In the genomic region with DNA sequence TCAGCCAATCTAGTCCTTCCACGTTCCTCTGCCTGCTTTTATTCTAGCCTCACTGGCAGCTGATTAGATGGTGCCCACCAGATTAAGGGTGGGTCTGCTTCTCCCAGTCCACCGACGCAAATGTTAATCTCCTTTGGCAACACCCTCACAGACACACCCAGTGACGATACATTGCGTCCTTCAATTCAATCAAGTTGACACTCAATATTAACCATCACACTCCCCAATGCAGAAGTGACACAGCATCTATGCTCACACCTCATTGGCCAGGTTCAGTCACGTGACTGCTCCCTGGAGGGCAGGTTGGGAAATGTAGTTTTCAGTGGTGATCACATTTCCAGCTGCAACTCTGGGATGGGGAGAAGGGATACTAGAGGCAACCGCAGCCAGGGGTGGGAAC, we compare ENCODE assay signal across 9 cellular contexts. TPM values are rescaled to one million over a fixed set of nuclear protein-coding genes. Genes with fewer than 3 reads are reported as not detected.
A peak's percentile ranks its signal among the peaks of the same experiment; 100 is the strongest.
DNase-seq lines count a peak whose midpoint lies in the region; TF ChIP-seq lines count a peak whose summit lies in the region.
"Had no signal": no experiment of that assay in that cellular context is flagged by ENCODE, and none has a peak within 500 bp of the region (broad histone marks: within the 10 kb centered on the region; RNA-seq: fewer than 3 reads in every experiment).

No MANE protein-coding gene starts in this region.

- peaks cover 6% of the 10 kb centered on the region for H3K27me3 Mint-ChIP-seq in neural progenitor cell (ENCODE audit: insufficient read depth, low read depth)

- H3K9me3 Mint-ChIP-seq in neural progenitor cell = no peaks in the 10 kb centered on the region

- no peaks in the 10 kb centered on the region for H3K9me3 ChIP-seq in neural progenitor cell (ENCODE audit: low read depth)
- H3K9me3 ChIP-seq: body of pancreas had no signal

- no peaks in the 10 kb centered on the region for H3K36me3 Mint-ChIP-seq in neural progenitor cell

- H3K27ac Mint-ChIP-seq in neural progenitor cell = no peak overlapping the region

- peak; percentile 58 for DNase-seq in activated CD4-positive, alpha-beta T cell treated with anti-CD3 and anti-CD28 coated beads for 48 hours
- no peak for DNase-seq in activated CD4-positive, alpha-beta T cell treated with anti-CD3 and anti-CD28 coated beads, Interleukin-2, amount 50 U/mL, for 4 hours
- peak; percentile 27 for DNase-seq in KBM-7
- DNase-seq in activated naive CD4-positive, alpha-beta T cell treated with anti-CD3 and anti-CD28 coated beads, Interleukin-2, amount 50 U/mL, for 16 hours = peak; percentile 34
- peak; percentile 56 for DNase-seq in neural progenitor cell (ENCODE audit: low spot score)
- DNase-seq in NCI-H1417 treated with DMSO at 0.1 percent for 48 hours (lab: John Stamatoyannopoulos, UW) = no peak
- no peak for DNase-seq in NCI-H510A (lab: John Stamatoyannopoulos, UW)
- DNase-seq in NK-92 treated with Interleukin-12 subunit alpha and Interleukin-12 subunit beta, amount 100 ng/mL, for 24 hours (lab: John Stamatoyannopoulos, UW) = no peak
- DNase-seq: body of pancreas had no signal

- H3K79me2 ChIP-seq in neural progenitor cell (ENCODE audit: low read depth) = no peaks in the 10 kb centered on the region

- no peaks in the 10 kb centered on the region for H3K36me3 ChIP-seq in neural progenitor cell

- no peak overlapping the region for H3K9ac ChIP-seq in neural progenitor cell

- in situ Hi-C loops in KBM-7 (cut with MboI; ENCODE audit: low pct_unique_long_range_greater_than_20kb, low sequenced_read_pairs) = no loop called here

- H2AFZ ChIP-seq in neural progenitor cell (replicated peaks) = no peak overlapping the region

- H3K4me3 Mint-ChIP-seq in neural progenitor cell = no peak overlapping the region

- TF ChIP-seq CTCF in neural progenitor cell (IDR thresholded peaks at IDR 0.05) = no peak

- no peaks in the 10 kb centered on the region for H4K20me1 ChIP-seq in neural progenitor cell (ENCODE audit: low read depth)

- no peaks in the 10 kb centered on the region for H3F3A ChIP-seq in neural progenitor cell (ENCODE audit: low read depth)

- H3K4me1 ChIP-seq in neural progenitor cell = no peaks in the 10 kb centered on the region

- H3K4me3 ChIP-seq in neural progenitor cell = no peak overlapping the region
- H3K4me3 ChIP-seq: body of pancreas had no signal

- H3K4me1 Mint-ChIP-seq in neural progenitor cell = no peaks in the 10 kb centered on the region

- no peak overlapping the region for H3K27ac ChIP-seq in neural progenitor cell
- H3K27ac ChIP-seq: body of pancreas had no signal

- no peak overlapping the region for H3K4me2 ChIP-seq in neural progenitor cell

- H3K27me3 ChIP-seq in neural progenitor cell = no peaks in the 10 kb centered on the region
- H3K27me3 ChIP-seq: body of pancreas had no signal

RNA-seq across cellular contexts. Expression of a gene that starts 13.0 kb away (rescaled TPM):
- 1.8 TPM in 1 of 2 replicates, not detected in the other for total RNA-seq in neural progenitor cell (ENCODE audit: low replicate concordance)

RNA-seq across cellular contexts. Expression of a gene that starts 24.6 kb away (rescaled TPM):
- total RNA-seq in neural progenitor cell (ENCODE audit: low replicate concordance) = 12.3 and 33.4 TPM in 2 replicates

Comparison
In these comparisons a context has a peak if more than half of its experiments do, and no peak if none do; other contexts are left out.
1. DNase-seq: peak in activated CD4-positive, alpha-beta T cell treated with anti-CD3 and anti-CD28 coated beads for 48 hours (single experiment), KBM-7 (single experiment), activated naive CD4-positive, alpha-beta T cell treated with anti-CD3 and anti-CD28 coated beads, Interleukin-2, amount 50 U/mL, for 16 hours (single experiment) and neural progenitor cell (single experiment); none in activated CD4-positive, alpha-beta T cell treated with anti-CD3 and anti-CD28 coated beads, Interleukin-2, amount 50 U/mL, for 4 hours (0 of 2), NCI-H1417 treated with DMSO at 0.1 percent for 48 hours (single experiment), NCI-H510A (single experiment) and NK-92 treated with Interleukin-12 subunit alpha and Interleukin-12 subunit beta, amount 100 ng/mL, for 24 hours (single experiment).